Comparison of ENCODE assay signal across 12 cellular contexts in the genomic region with DNA sequence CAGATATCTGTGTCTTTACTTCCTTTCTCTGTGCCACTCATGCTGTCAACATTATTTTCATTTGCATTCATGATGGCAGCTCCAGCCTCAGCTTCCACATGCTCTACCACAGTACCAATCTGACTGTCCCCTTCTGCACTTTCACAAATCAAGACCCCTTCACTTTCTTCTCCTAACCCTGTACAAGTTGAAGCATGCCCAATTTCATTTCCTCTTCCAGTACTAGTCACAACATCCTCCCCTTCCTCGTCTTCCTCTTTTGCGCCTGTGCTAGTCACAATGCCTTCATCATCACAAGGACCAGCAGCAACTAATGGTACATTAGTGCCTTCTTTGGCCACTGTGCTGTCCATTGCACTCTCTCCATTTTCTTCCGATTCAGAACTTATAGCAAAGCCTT. TPM values are rescaled to one million over a fixed set of nuclear protein-coding genes. Genes with fewer than 3 reads are reported as not detected.
DNase-seq lines count a peak whose midpoint lies in the region; ATAC-seq and TF ChIP-seq lines count a peak whose summit lies in the region.
"Had no signal": no experiment of that assay in that cellular context is flagged by ENCODE, and none has a peak within 500 bp of the region (broad histone marks: within the 10 kb centered on the region; RNA-seq: fewer than 3 reads in every experiment).

No MANE protein-coding gene starts in this region.

- peaks cover 77% of the 10 kb centered on the region for H3K36me3 ChIP-seq in endodermal cell (ENCODE audit: control insufficient read depth, insufficient read depth, low read length)

- H3K4me1 Mint-ChIP-seq in effector memory CD8-positive, alpha-beta T cell (ENCODE audit: low read depth in 2 of 2): peaks cover 4 to 6% of the 10 kb centered on the region in 2 donors
- peaks cover 7% of the 10 kb centered on the region for H3K4me1 Mint-ChIP-seq in endodermal cell

- DNase-seq in effector memory CD8-positive, alpha-beta T cell: no peak
- DNase-seq in NCI-H510A (lab: John Stamatoyannopoulos, UW) (no peak), NCI-H446 (lab: John Stamatoyannopoulos, UW) (no peak), LoVo (ENCODE audit: low spot score) (no peak), endodermal cell (no peak)
- DNase-seq: DMS79 treated with DMSO at 0.1 percent for 48 hours; naive thymus-derived CD8-positive, alpha-beta T cell; NCI-H2171 had no signal

- H3K4me3 ChIP-seq in endodermal cell (ENCODE audit: low read length): no peak overlapping the region

- H3K27me3 ChIP-seq in endodermal cell (ENCODE audit: control insufficient read depth, insufficient read depth, low read length, poor library complexity, severe bottlenecking): no peaks in the 10 kb centered on the region

- H3K36me3 Mint-ChIP-seq in effector memory CD8-positive, alpha-beta T cell (ENCODE audit: insufficient read depth): peaks cover 45% of the 10 kb centered on the region
- peaks cover 64% of the 10 kb centered on the region for H3K36me3 Mint-ChIP-seq in endodermal cell (ENCODE audit: low read depth)

- WGBS in endodermal cell (ENCODE audit: insufficient coverage in 1 of 2, insufficient read length in 1 of 2), 2 experiments: 93 to 96% methylated on average over 3 of the region's 3 CpGs

- ATAC-seq in GM18517 (IDR thresholded peaks at IDR 0.05; ENCODE audit: unreplicated experiment) (peak; percentile 78), GM21528 (IDR thresholded peaks at IDR 0.05; ENCODE audit: low FRiP score, unreplicated experiment) (peak; percentile 81), HG03457 (IDR thresholded peaks at IDR 0.05; ENCODE audit: unreplicated experiment) (peak; percentile 64)
- ATAC-seq in effector memory CD8-positive, alpha-beta T cell (replicated peaks): peak; percentile 27
- ATAC-seq: naive thymus-derived CD8-positive, alpha-beta T cell had no signal

- H3K27ac ChIP-seq in endodermal cell (ENCODE audit: low read depth, low read length): no peak overlapping the region

- no peaks in the 10 kb centered on the region for H3K4me1 ChIP-seq in endodermal cell (ENCODE audit: control insufficient read depth, insufficient read depth, low read length)

- H3K9me3 ChIP-seq in endodermal cell (ENCODE audit: control insufficient read depth, low read length): no peaks in the 10 kb centered on the region

- no peak overlapping the region for H3K4me3 Mint-ChIP-seq in effector memory CD8-positive, alpha-beta T cell
- no peak overlapping the region for H3K4me3 Mint-ChIP-seq in endodermal cell
- H3K4me3 Mint-ChIP-seq: naive thymus-derived CD8-positive, alpha-beta T cell had no signal

- no peaks in the 10 kb centered on the region for H3K9me3 Mint-ChIP-seq in effector memory CD8-positive, alpha-beta T cell
- no peaks in the 10 kb centered on the region for H3K9me3 Mint-ChIP-seq in endodermal cell

- TF ChIP-seq CTCF in endodermal cell (conservative IDR thresholded peaks at IDR 0.05): no peak

- no peaks in the 10 kb centered on the region for H3K27me3 Mint-ChIP-seq in effector memory CD8-positive, alpha-beta T cell
- H3K27me3 Mint-ChIP-seq in endodermal cell (ENCODE audit: insufficient read depth): no peaks in the 10 kb centered on the region
- H3K27me3 Mint-ChIP-seq: naive thymus-derived CD8-positive, alpha-beta T cell had no signal

- H3K9ac ChIP-seq in endodermal cell (ENCODE audit: extremely low read depth, low read length, poor library complexity, severe bottlenecking): no peak overlapping the region

- H3K27ac Mint-ChIP-seq in effector memory CD8-positive, alpha-beta T cell: no peak overlapping the region
- H3K27ac Mint-ChIP-seq in endodermal cell: no peak overlapping the region

RNA-seq across cellular contexts. Expression of a gene that starts 26.5 kb away (rescaled TPM):
- total RNA-seq in endodermal cell: 10 to 100 TPM; 42.5 to 46.3 TPM
- 28.5 TPM for polyA plus RNA-seq in endodermal cell (2013, experiment 1 of 2)
- 32.0 TPM for polyA plus RNA-seq in endodermal cell (2013, experiment 2 of 2)

RNA-seq across cellular contexts. Expression of a gene that starts 56.8 kb away (rescaled TPM):
- 1 to 10 TPM in 1 of 2 donors, under 1 TPM in 1; 0.11 to 1.5 TPM for total RNA-seq in endodermal cell
- 2.2 TPM for polyA plus RNA-seq in endodermal cell (2013, experiment 1 of 2)
- polyA plus RNA-seq in endodermal cell (2013, experiment 2 of 2): 2.1 TPM
- total RNA-seq: glomerular endothelial cell; naive thymus-derived CD8-positive, alpha-beta T cell had no signal
- polyA plus RNA-seq: naive thymus-derived CD8-positive, alpha-beta T cell had no signal

Comparison
In these comparisons a context has a peak if more than half of its experiments do, and no peak if none do; other contexts are left out.
1. ATAC-seq: peak in every context shown above with its lines; median percentile 81 in GM21528; 78 in GM18517; 64 in HG03457; 27 in effector memory CD8-positive, alpha-beta T cell.